ENCODE assay signal across 11 cellular contexts in genomic region chr3:122091602-122092006, GRCh38.
DNase-seq lines count a peak whose midpoint lies in the region; ATAC-seq and TF ChIP-seq lines count a peak whose summit lies in the region.
"Had no signal": no experiment of that assay in that cellular context is flagged by ENCODE, and none has a peak within 500 bp of the region (broad histone marks: within the 10 kb centered on the region; RNA-seq: fewer than 3 reads in every experiment).

No MANE protein-coding gene starts in this region.

- peaks cover 2% of the 10 kb centered on the region for H3K36me3 Mint-ChIP-seq in activated naive CD8-positive, alpha-beta T cell treated with anti-CD3 and anti-CD28 coated beads, Interleukin-2, amount 50 U/mL, for 24 hours (ENCODE audit: low read depth)

- no peak for TF ChIP-seq CTCF in GM12865 (IDR thresholded peaks at IDR 0.05; ENCODE audit: insufficient read depth, low read depth, low read length, missing control alignments)

- no peaks in the 10 kb centered on the region for H3K9me3 Mint-ChIP-seq in activated naive CD8-positive, alpha-beta T cell treated with anti-CD3 and anti-CD28 coated beads, Interleukin-2, amount 50 U/mL, for 24 hours

- ATAC-seq in GM19463 (IDR thresholded peaks at IDR 0.05; ENCODE audit: unreplicated experiment) (peak; percentile 48), HG03280 (IDR thresholded peaks at IDR 0.05; ENCODE audit: unreplicated experiment) (peak; percentile 23)
- peak; percentile 40 for ATAC-seq in activated naive CD8-positive, alpha-beta T cell treated with anti-CD3 and anti-CD28 coated beads, Interleukin-2, amount 50 U/mL, for 24 hours

- DNase-seq in GM12865 (ENCODE audit: low read depth), result peak; percentile 84
- no peak for DNase-seq in activated naive CD8-positive, alpha-beta T cell treated with anti-CD3 and anti-CD28 coated beads, Interleukin-2, amount 50 U/mL, for 24 hours
- DNase-seq in ACHN, result no peak
- no peak for DNase-seq in activated gamma-delta T cell (lab: John Stamatoyannopoulos, UW)
- DNase-seq in NCI-H2081 treated with DMSO at 0.1 percent for 48 hours (lab: John Stamatoyannopoulos, UW), result no peak
- DNase-seq in NK-92 treated with Interleukin-12 subunit alpha and Interleukin-12 subunit beta, amount 100 ng/mL, for 24 hours (lab: John Stamatoyannopoulos, UW), result no peak
- DNase-seq: EL; heart left ventricle; stimulated activated CD8-positive, alpha-beta memory T cell treated with anti-CD3 and anti-CD28 coated beads, Interleukin-4, amount 100 ng/mL, for 48 hours had no signal

- in situ Hi-C loops in ACHN (cut with HindIII; ENCODE audit: low pct_ligation_motif_present, low pct_unique_long_range_greater_than_20kb, low sequenced_read_pairs), result no loop called here

- H3K27me3 Mint-ChIP-seq in activated naive CD8-positive, alpha-beta T cell treated with anti-CD3 and anti-CD28 coated beads, Interleukin-2, amount 50 U/mL, for 24 hours, result peaks cover 2% of the 10 kb centered on the region

- no peak overlapping the region for H3K4me3 Mint-ChIP-seq in activated naive CD8-positive, alpha-beta T cell treated with anti-CD3 and anti-CD28 coated beads, Interleukin-2, amount 50 U/mL, for 24 hours

- peaks cover 26% of the 10 kb centered on the region for H3K4me1 Mint-ChIP-seq in activated naive CD8-positive, alpha-beta T cell treated with anti-CD3 and anti-CD28 coated beads, Interleukin-2, amount 50 U/mL, for 24 hours

- H3K4me3 ChIP-seq in GM12865 (ENCODE audit: low read depth, low read length), result peak overlapping the region; percentile 13
- H3K4me3 ChIP-seq: heart left ventricle had no signal

- peak overlapping the region; percentile 56 for H3K27ac Mint-ChIP-seq in activated naive CD8-positive, alpha-beta T cell treated with anti-CD3 and anti-CD28 coated beads, Interleukin-2, amount 50 U/mL, for 24 hours
